In genomic region chr10:49273082-49273465, GRCh38 we compare ENCODE assay signal across 23 cellular contexts. TPM values are rescaled to one million over a fixed set of nuclear protein-coding genes. Genes with fewer than 3 reads are reported as not detected.
DNase-seq lines count a peak whose midpoint lies in the region; ATAC-seq and TF ChIP-seq lines count a peak whose summit lies in the region.
"Had no signal": no experiment of that assay in that cellular context is flagged by ENCODE, and none has a peak within 500 bp of the region (broad histone marks: within the 10 kb centered on the region; RNA-seq: fewer than 3 reads in every experiment).

No MANE protein-coding gene starts in this region.

- H3K18ac ChIP-seq in mesenchymal stem cell (ENCODE audit: low read depth in 1 of 2, low read length in 2 of 2) = no peak overlapping the region

- H2BK12ac ChIP-seq in mesenchymal stem cell (ENCODE audit: low read length in 2 of 2) = no peak overlapping the region

- no peaks in the 10 kb centered on the region for H3K36me3 ChIP-seq in SK-N-SH (replicated peaks in 1 of 2; ENCODE audit: control insufficient read depth in 1 of 2, insufficient read depth in 2 of 2, low read length in 1 of 2)
- H3K36me3 ChIP-seq in mesenchymal stem cell (ENCODE audit: control insufficient read depth in 1 of 2, insufficient read depth in 2 of 2, low read depth in 1 of 2, low read length in 2 of 2) = no peaks in the 10 kb centered on the region
- H3K36me3 ChIP-seq: sigmoid colon, tibial nerve had no signal

- H3K9me3 ChIP-seq in SK-N-SH = no peaks in the 10 kb centered on the region
- H3K9me3 ChIP-seq in mesenchymal stem cell (ENCODE audit: control insufficient read depth, low read length) = no peaks in the 10 kb centered on the region
- H3K9me3 ChIP-seq: sigmoid colon had no signal

- H3K4me2 ChIP-seq in SK-N-SH (no peak overlapping the region), mesenchymal stem cell (ENCODE audit: low read length, poor library complexity, severe bottlenecking) (no peak overlapping the region)

- no peaks in the 10 kb centered on the region for H3K9me3 Mint-ChIP-seq in stimulated activated memory B cell treated with anti-CD40 and anti-IgM and Interleukin-4, amounts not matched to agents 10 μg/mL and 1 μg/mL and 100 μg/mL, for 72 hours
- H3K9me3 Mint-ChIP-seq: activated CD4-positive, alpha-beta T cell treated with anti-CD3 and anti-CD28 coated beads, Interleukin-2, amount 10 ng/mL, durations not matched to agents 7 days and 5 days; activated T-cell treated with anti-CD3 and anti-CD28 coated beads, Interleukin-2, amount 50 U/mL, for 72 hours; neural crest cell had no signal

- 78% methylated on average over 1 of the region's 1 CpG for WGBS in SK-N-SH (ENCODE audit: low lambda C conversion rate)
- WGBS in mesenchymal stem cell = 94% methylated on average over 1 of the region's 1 CpG

- no peak overlapping the region for H3K4me3 ChIP-seq in SK-N-SH (ENCODE audit: low read depth in 2 of 2, low read length in 1 of 2)
- no peak overlapping the region for H3K4me3 ChIP-seq in mesenchymal stem cell (ENCODE audit: insufficient read depth in 1 of 2, low read depth in 1 of 2, low read length in 2 of 2)
- H3K4me3 ChIP-seq: sigmoid colon, tibial nerve had no signal

- H3K79me2 ChIP-seq in SK-N-SH (ENCODE audit: insufficient read depth) = no peaks in the 10 kb centered on the region

- H3K9ac ChIP-seq in SK-N-SH (no peak overlapping the region), mesenchymal stem cell (ENCODE audit: low read length) (peak overlapping the region; percentile 80)

- CTCF ChIA-PET in SK-N-SH (lab: Yijun Ruan, JAX) = no interaction called here

- POLR2A ChIA-PET in SK-N-SH (lab: Yijun Ruan, JAX) = no interaction called here

- no peaks in the 10 kb centered on the region for H3F3A ChIP-seq in SK-N-SH (replicated peaks; ENCODE audit: insufficient read depth)

- H2AK5ac ChIP-seq in mesenchymal stem cell (ENCODE audit: low read length, severe bottlenecking) = no peak overlapping the region

- no peaks in the 10 kb centered on the region for H3K27me3 ChIP-seq in SK-N-SH (ENCODE audit: insufficient read depth)
- H3K27me3 ChIP-seq in mesenchymal stem cell (ENCODE audit: control insufficient read depth in 1 of 2, insufficient read depth in 1 of 2, low read length in 2 of 2) = peaks cover 0 to 3% of the 10 kb centered on the region in 2 experiments
- H3K27me3 ChIP-seq: sigmoid colon, tibial nerve had no signal

- H2BK15ac ChIP-seq in mesenchymal stem cell (ENCODE audit: low read depth, poor library complexity, severe bottlenecking) = no peak overlapping the region

- no peak overlapping the region for H3K27ac ChIP-seq in SK-N-SH (ENCODE audit: low read depth in 2 of 2, low read length in 1 of 2)
- no peak overlapping the region for H3K27ac ChIP-seq in mesenchymal stem cell (ENCODE audit: low read length, poor library complexity, severe bottlenecking)
- H3K27ac ChIP-seq: 22Rv1, sigmoid colon had no signal

- TF ChIP-seq RAD21 in SK-N-SH (IDR thresholded peaks at IDR 0.05; ENCODE audit: low read length) = no peak

- H3K4me1 ChIP-seq in SK-N-SH (ENCODE audit: control insufficient read depth in 1 of 2, insufficient read depth in 2 of 2, low read depth in 1 of 2, low read length in 1 of 2) (peaks cover 0 to 11% of the 10 kb centered on the region in 2 experiments; a peak in 1 of 4 replicates), mesenchymal stem cell (ENCODE audit: control insufficient read depth, insufficient read depth, low read depth, low read length) (no peaks in the 10 kb centered on the region)

- H2BK5ac ChIP-seq in mesenchymal stem cell (ENCODE audit: low read depth, low read length, poor library complexity, severe bottlenecking) = no peak overlapping the region

- no peaks in the 10 kb centered on the region for H3K27me3 Mint-ChIP-seq in stimulated activated memory B cell treated with anti-CD40 and anti-IgM and Interleukin-4, amounts not matched to agents 10 μg/mL and 1 μg/mL and 100 μg/mL, for 72 hours
- H3K27me3 Mint-ChIP-seq: activated CD4-positive, alpha-beta T cell treated with anti-CD3 and anti-CD28 coated beads, Interleukin-2, amount 10 ng/mL, durations not matched to agents 7 days and 5 days; CD4-positive, CD25-positive, alpha-beta regulatory T cell had no signal

- H4K20me1 ChIP-seq in SK-N-SH (ENCODE audit: insufficient read depth) = no peaks in the 10 kb centered on the region

- H4K8ac ChIP-seq in mesenchymal stem cell (ENCODE audit: low read length) = no peak overlapping the region

- no peak for TF ChIP-seq CTCF in SK-N-SH (IDR thresholded peaks at IDR 0.05)

- H3K4ac ChIP-seq in mesenchymal stem cell (ENCODE audit: low read depth in 1 of 2, low read length in 2 of 2) = no peak overlapping the region

- peaks cover 26% of the 10 kb centered on the region for H3K4me1 Mint-ChIP-seq in stimulated activated memory B cell treated with anti-CD40 and anti-IgM and Interleukin-4, amounts not matched to agents 10 μg/mL and 1 μg/mL and 100 μg/mL, for 72 hours
- H3K4me1 Mint-ChIP-seq: CD4-positive, CD25-positive, alpha-beta regulatory T cell had no signal

- H3K9me2 ChIP-seq in SK-N-SH = no peaks in the 10 kb centered on the region

- no peak overlapping the region for H2AFZ ChIP-seq in SK-N-SH (ENCODE audit: low read depth)
- no peak overlapping the region for H2AFZ ChIP-seq in mesenchymal stem cell (ENCODE audit: low read depth, low read length)

- H3K36me3 Mint-ChIP-seq in stimulated activated memory B cell treated with anti-CD40 and anti-IgM and Interleukin-4, amounts not matched to agents 10 μg/mL and 1 μg/mL and 100 μg/mL, for 72 hours = no peaks in the 10 kb centered on the region
- H3K36me3 Mint-ChIP-seq: CD4-positive, CD25-positive, alpha-beta regulatory T cell had no signal

- no peak overlapping the region for H4K91ac ChIP-seq in mesenchymal stem cell (ENCODE audit: low read length)

- H3K14ac ChIP-seq in mesenchymal stem cell (ENCODE audit: low read length in 2 of 2) = no peak overlapping the region

- H3K23ac ChIP-seq in mesenchymal stem cell (ENCODE audit: low read length in 2 of 2) = no peak overlapping the region

- H3K27ac Mint-ChIP-seq in stimulated activated memory B cell treated with anti-CD40 and anti-IgM and Interleukin-4, amounts not matched to agents 10 μg/mL and 1 μg/mL and 100 μg/mL, for 72 hours = peak overlapping the region; percentile 83
- H3K27ac Mint-ChIP-seq: activated CD4-positive, alpha-beta T cell treated with anti-CD3 and anti-CD28 coated beads, Interleukin-2, amount 10 ng/mL, durations not matched to agents 7 days and 5 days; activated T-cell treated with anti-CD3 and anti-CD28 coated beads, Interleukin-2, amount 50 U/mL, for 72 hours; CD4-positive, CD25-positive, alpha-beta regulatory T cell had no signal

- TF ChIP-seq EP300 in SK-N-SH (IDR thresholded peaks at IDR 0.05; ENCODE audit: borderline replicate concordance in 1 of 2, low read depth in 1 of 2, low read length in 1 of 2) = no peak

- H3K4me3 Mint-ChIP-seq in stimulated activated memory B cell treated with anti-CD40 and anti-IgM and Interleukin-4, amounts not matched to agents 10 μg/mL and 1 μg/mL and 100 μg/mL, for 72 hours = no peak overlapping the region
- H3K4me3 Mint-ChIP-seq: activated CD4-positive, alpha-beta T cell treated with anti-CD3 and anti-CD28 coated beads, Interleukin-2, amount 10 ng/mL, durations not matched to agents 7 days and 5 days; CD4-positive, CD25-positive, alpha-beta regulatory T cell had no signal

- peak; percentile 30 for DNase-seq in SK-N-SH
- DNase-seq in mesenchymal stem cell = no peak
- no peak for DNase-seq in SHP77 (lab: John Stamatoyannopoulos, UW)
- DNase-seq in NOMO-1 (lab: John Stamatoyannopoulos, UW; ENCODE audit: unreplicated experiment in 2 of 2) = no peak
- DNase-seq: activated CD4-positive, alpha-beta T cell treated with anti-CD3 and anti-CD28 coated beads, Interleukin-2, amount 10 ng/mL, durations not matched to agents 7 days and 5 days; caudate nucleus; CD4-positive, CD25-positive, alpha-beta regulatory T cell; foreskin melanocyte; IMR-90; NCI-H2029 treated with DMSO at 0.1 percent for 48 hours; NCI-H526; PC-3; sigmoid colon; stimulated activated CD4-positive, alpha-beta T cell treated with anti-CD3 and anti-CD28 coated beads, Interleukin-4, amount 100 ng/mL, for 4 hours had no signal

- H2BK120ac ChIP-seq in mesenchymal stem cell (ENCODE audit: low read depth, low read length) = no peak overlapping the region

- ATAC-seq in SK-N-SH treated with all-trans-retinoic acid at 6 μM for 48 hours = no peak
- peak; percentile 12 for ATAC-seq in esophagus mucosa
- ATAC-seq in stimulated activated memory B cell treated with anti-CD40 and anti-IgM and Interleukin-4, amounts not matched to agents 10 μg/mL and 1 μg/mL and 100 μg/mL, for 72 hours = peak; percentile 60
- no peak for ATAC-seq in HG02938 (IDR thresholded peaks at IDR 0.05; ENCODE audit: unreplicated experiment)
- ATAC-seq: PC-3 had no signal

- H3K79me1 ChIP-seq in mesenchymal stem cell (replicated peaks; ENCODE audit: low read length, poor library complexity, severe bottlenecking) = no peaks in the 10 kb centered on the region

TF ChIP-seq in SK-N-SH, 30 proteins besides CTCF, POLR2A, EP300 and RAD21:
- TF ChIP-seq POLR2AphosphoS5 (IDR thresholded peaks at IDR 0.05; ENCODE audit: low read depth, low read length) = no peak
- no peak for TF ChIP-seq FOSL2 (IDR thresholded peaks at IDR 0.05; ENCODE audit: borderline replicate concordance, low read depth)

TF ChIP-seq in SK-N-SH treated with all-trans-retinoic acid at 6 μM for 48 hours, 23 proteins besides CTCF, POLR2A, EP300 and RAD21 (continues in another document):
- no peak for TF ChIP-seq GLIS3 (CRISPR knock-in tag; IDR thresholded peaks at IDR 0.05)
- no peak for TF ChIP-seq CREB5 (CRISPR knock-in tag; IDR thresholded peaks at IDR 0.05; ENCODE audit: low read depth)
- TF ChIP-seq TCF4 (CRISPR knock-in tag; IDR thresholded peaks at IDR 0.05; ENCODE audit: borderline replicate concordance) = no peak
- TF ChIP-seq OSR1 (CRISPR knock-in tag; IDR thresholded peaks at IDR 0.05) = no peak
- no peak for TF ChIP-seq SNAI2 (CRISPR knock-in tag; IDR thresholded peaks at IDR 0.05)
- no peak for TF ChIP-seq ZFP30 (CRISPR knock-in tag; IDR thresholded peaks at IDR 0.05)

RNA-seq across cellular contexts. Expression of gene C10orf71, which starts 25.9 kb away (rescaled TPM):
- polyA plus RNA-seq in SK-N-SH (2012; rRNA removed) = not detected in 2 replicates
- polyA plus RNA-seq in SK-N-SH (2012; cell fraction: cytosol; rRNA removed) = not detected in 2 replicates
- not detected in 2 replicates for polyA plus RNA-seq in SK-N-SH (2012; cell fraction: nucleus; rRNA removed)
- total RNA-seq in esophagus mucosa = not detected
- not detected for polyA plus RNA-seq in mesenchymal stem cell (2013, experiment 1 of 2)
- not detected for polyA plus RNA-seq in mesenchymal stem cell (2013, experiment 2 of 2)
- total RNA-seq: activated CD4-positive, alpha-beta T cell treated with anti-CD3 and anti-CD28 coated beads, Interleukin-2, amount 10 ng/mL, durations not matched to agents 7 days and 5 days; activated T-cell treated with anti-CD3 and anti-CD28 coated beads, Interleukin-2, amount 50 U/mL, for 72 hours; CD4-positive, CD25-positive, alpha-beta regulatory T cell; Daoy; IMR-90; neural crest cell; PC-3; sigmoid colon had no signal
- polyA plus RNA-seq: CD4-positive, CD25-positive, alpha-beta regulatory T cell; IMR-90; sigmoid colon had no signal

Comparison
In these comparisons a context has a peak if more than half of its experiments do, and no peak if none do; other contexts are left out.
1. ATAC-seq: peak in esophagus mucosa (single experiment) and stimulated activated memory B cell treated with anti-CD40 and anti-IgM and Interleukin-4, amounts not matched to agents 10 μg/mL and 1 μg/mL and 100 μg/mL, for 72 hours (single experiment); none in SK-N-SH treated with all-trans-retinoic acid at 6 μM for 48 hours (single experiment) and HG02938 (single experiment).